10 cellular contexts compared by ENCODE assay signal in genomic region chr5:76547891-76548524, GRCh38.
DNase-seq lines count a peak whose midpoint lies in the region; ATAC-seq, FAIRE-seq and TF ChIP-seq lines count a peak whose summit lies in the region.
"Had no signal": no experiment of that assay in that cellular context is flagged by ENCODE, and none has a peak within 500 bp of the region (broad histone marks: within the 10 kb centered on the region; RNA-seq: fewer than 3 reads in every experiment).

No MANE protein-coding gene starts in this region.

- H3K36me3 Mint-ChIP-seq in T-helper 17 cell (ENCODE audit: low read depth), result no peaks in the 10 kb centered on the region

- no peaks in the 10 kb centered on the region for H3K27me3 ChIP-seq in pancreas

- peak; percentile 75 for FAIRE-seq in GM18507 (lab: Jason Lieb, UNC)
- no peak for FAIRE-seq in pancreas (lab: Jason Lieb, UNC)

- peak overlapping the region; percentile 89 for H3K4me3 Mint-ChIP-seq in T-helper 17 cell

- peak overlapping the region in 1 of 4 donors; percentile 6 for H3K4me3 ChIP-seq in pancreas

- no peak for TF ChIP-seq CTCF in pancreas (IDR thresholded peaks at IDR 0.05)

- intact Hi-C loops in pancreas (cut with DNase I), result loop anchor here in 1 of 3 donors (10.0 kb wide), 1 partner anchor 203 kb away; no protein-coding TSS in a partner anchor

- H3K9me3 ChIP-seq in T-helper 17 cell (ENCODE audit: control insufficient read depth, low read length, poor library complexity, severe bottlenecking) (no peaks in the 10 kb centered on the region), pancreas (no peaks in the 10 kb centered on the region)

- no peaks in the 10 kb centered on the region for H3K36me3 ChIP-seq in pancreas

- peak overlapping the region; percentile 100 for H3K27ac Mint-ChIP-seq in T-helper 17 cell

- DNase-seq in GM18507 (ENCODE audit: extremely low spot score, insufficient read length, low read depth) (no peak), T-helper 17 cell (no peak), pancreas (no peak), midbrain (lab: John Stamatoyannopoulos, UW) (no peak), DMS53 treated with DMSO at 0.1 percent for 48 hours (lab: John Stamatoyannopoulos, UW; ENCODE audit: unreplicated experiment) (no peak), NCI-H1105 treated with DMSO at 0.1 percent for 48 hours (lab: John Stamatoyannopoulos, UW) (no peak)
- DNase-seq: anterior cingulate cortex, NCI-H1694 had no signal

- 45 to 46% methylated on average over 3 of the region's 3 CpGs for WGBS in pancreas, 2 donors

- no peaks in the 10 kb centered on the region for H3K27me3 Mint-ChIP-seq in T-helper 17 cell

- peak overlapping the region in 3 of 4 donors; percentile 8 to 80 (median 67) for H3K27ac ChIP-seq in pancreas

- peaks cover 61% of the 10 kb centered on the region for H3K4me1 Mint-ChIP-seq in T-helper 17 cell

- H3K4me1 ChIP-seq in pancreas, result peaks cover 25 to 45% (median 39%) of the 10 kb centered on the region in 3 donors

- peak; percentile 24 for ATAC-seq in GM21825 (IDR thresholded peaks at IDR 0.05; ENCODE audit: unreplicated experiment)
- peak; percentile 10 for ATAC-seq in T-helper 17 cell
- ATAC-seq in pancreas, result peak in 3 of 4 donors; percentile 2 to 4 (median 2)
- ATAC-seq in GM21360 (IDR thresholded peaks at IDR 0.05; ENCODE audit: unreplicated experiment), result no peak
